Comparison of ENCODE assay signal across 9 cellular contexts in the genomic region with DNA sequence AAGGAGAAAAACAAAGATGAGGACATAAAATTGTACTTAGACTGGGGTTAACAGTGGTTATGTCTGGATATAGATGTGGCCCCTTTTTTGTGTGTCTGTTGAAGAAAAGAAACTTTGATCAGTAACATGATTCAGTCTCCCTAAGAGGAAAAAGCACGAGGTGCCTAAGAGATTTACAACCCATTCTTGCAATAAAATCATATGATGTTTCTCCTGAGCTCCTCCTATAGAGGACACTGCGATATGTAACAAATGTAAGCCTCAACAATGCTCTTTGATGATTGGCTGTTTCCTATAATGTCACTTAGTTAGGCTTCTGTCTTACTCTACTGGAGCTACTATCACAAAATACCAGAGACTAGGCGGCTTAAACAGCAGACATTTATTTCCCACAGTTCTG.
"Had no signal": no experiment of that assay in that cellular context is flagged by ENCODE, and none has a peak within 500 bp of the region (broad histone marks: within the 10 kb centered on the region; RNA-seq: fewer than 3 reads in every experiment).

No MANE protein-coding gene starts in this region.

- H3K9me3 ChIP-seq: HAP-1 had no signal

- ATAC-seq: HCT116, HepG2 had no signal

- H3K4me3 ChIP-seq: GM23248, HAP-1 had no signal

- H3K36me3 ChIP-seq: HAP-1 had no signal

- DNase-seq: GM23248, GOT3, H7, HFFc6 had no signal

- H3K27ac ChIP-seq: GM23248, HL-60 had no signal

- H3K27ac Mint-ChIP-seq: HFFc6, IgD-negative memory B cell had no signal

- H3K9ac ChIP-seq: GM23248 had no signal

- H3K4me1 Mint-ChIP-seq: IgD-negative memory B cell had no signal

- FAIRE-seq: HepG2 had no signal

- H3K4me1 ChIP-seq: HAP-1 had no signal

- H3K9me3 Mint-ChIP-seq: HFFc6, IgD-negative memory B cell had no signal

- H3K4me3 Mint-ChIP-seq: HFFc6, IgD-negative memory B cell had no signal

- H2AFZ ChIP-seq: GM23248 had no signal
